ENCODE assay signal across 26 cellular contexts in the genomic region with DNA sequence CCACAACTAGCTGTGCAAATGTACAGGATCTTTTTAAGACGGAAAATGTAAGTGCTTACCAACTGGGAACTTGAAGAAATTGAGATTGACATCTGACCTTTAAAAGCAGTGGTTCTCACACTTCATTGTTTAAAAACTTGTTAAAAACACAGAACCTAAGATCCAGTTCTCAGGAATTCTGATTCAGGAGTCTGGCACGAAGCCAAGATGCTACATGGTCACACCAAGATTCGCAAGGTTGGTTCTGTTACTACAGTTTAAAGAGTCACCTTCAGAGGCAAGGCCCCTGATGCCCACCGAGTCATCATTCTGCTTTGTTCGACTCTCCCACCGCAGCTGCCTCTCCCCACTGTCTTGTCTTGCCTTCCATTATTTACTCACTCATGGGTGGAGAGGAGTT.
DNase-seq lines count a peak whose midpoint lies in the region; ATAC-seq, FAIRE-seq and TF ChIP-seq lines count a peak whose summit lies in the region.
"Had no signal": no experiment of that assay in that cellular context is flagged by ENCODE, and none has a peak within 500 bp of the region (broad histone marks: within the 10 kb centered on the region; RNA-seq: fewer than 3 reads in every experiment).

No MANE protein-coding gene starts in this region.

- BruUV-seq in K562 (replicated peaks; lab: Mats Ljungman, UMichigan): no TSS peak

- H3K4me2 ChIP-seq in K562 (ENCODE audit: insufficient read depth, low read length): no peak overlapping the region
- H3K4me2 ChIP-seq: BLaER1, GM23338, PC-9 had no signal

- H3K27ac ChIP-seq in K562 (ENCODE audit: extremely low read depth, low read depth, low read length) (no peak overlapping the region), heart left ventricle (no peak overlapping the region), suprapubic skin (no peak overlapping the region)
- H3K27ac ChIP-seq: BLaER1, HL-60, PC-9, RWPE1 had no signal

- intact Hi-C loops in K562 (cut with micrococcal nuclease): no loop called here
- intact Hi-C loops in heart left ventricle (cut with DNase I): no loop called here

- TF ChIP-seq CTCF in K562 (IDR thresholded peaks at IDR 0.05 in 2 of 3, conservative IDR thresholded peaks at IDR 0.05 in 1 of 3; ENCODE audit: insufficient read depth in 2 of 3, low read depth in 1 of 3, low read length in 3 of 3) (no peak), nephron progenitor cell (IDR thresholded peaks at IDR 0.05) (no peak), heart left ventricle (IDR thresholded peaks at IDR 0.05) (no peak), suprapubic skin (IDR thresholded peaks at IDR 0.05) (no peak)

- H3K4me1 Mint-ChIP-seq in activated naive CD4-positive, alpha-beta T cell treated with anti-CD3 and anti-CD28 coated beads, Interleukin-2, amount 50 U/mL, for 24 hours: no peaks in the 10 kb centered on the region
- peaks cover 78% of the 10 kb centered on the region for H3K4me1 Mint-ChIP-seq in nephron progenitor cell

- H2AFZ ChIP-seq in K562 (ENCODE audit: low read depth, low read length): no peak overlapping the region
- H2AFZ ChIP-seq: GM23338, PC-9 had no signal

- peak overlapping the region; percentile 48 for H3K27ac Mint-ChIP-seq in activated naive CD4-positive, alpha-beta T cell treated with anti-CD3 and anti-CD28 coated beads, Interleukin-2, amount 50 U/mL, for 24 hours
- H3K27ac Mint-ChIP-seq in nephron progenitor cell: peak overlapping the region; percentile 70
- H3K27ac Mint-ChIP-seq: CD4-positive, alpha-beta T cell; GM23338 had no signal

- H3K4me3 Mint-ChIP-seq in activated naive CD4-positive, alpha-beta T cell treated with anti-CD3 and anti-CD28 coated beads, Interleukin-2, amount 50 U/mL, for 24 hours: no peak overlapping the region
- no peak overlapping the region for H3K4me3 Mint-ChIP-seq in nephron progenitor cell
- H3K4me3 Mint-ChIP-seq: CD4-positive, alpha-beta T cell; GM23338 had no signal

- H3K36me3 Mint-ChIP-seq in activated naive CD4-positive, alpha-beta T cell treated with anti-CD3 and anti-CD28 coated beads, Interleukin-2, amount 50 U/mL, for 24 hours: no peaks in the 10 kb centered on the region
- H3K36me3 Mint-ChIP-seq in nephron progenitor cell (ENCODE audit: low read depth): peaks cover 60% of the 10 kb centered on the region

- H3K36me3 ChIP-seq in K562 (ENCODE audit: control insufficient read depth, insufficient read depth, low read length): no peaks in the 10 kb centered on the region
- no peaks in the 10 kb centered on the region for H3K36me3 ChIP-seq in heart left ventricle
- H3K36me3 ChIP-seq in suprapubic skin: peaks cover 4% of the 10 kb centered on the region
- H3K36me3 ChIP-seq: HAP-1 had no signal

- no peak for TF ChIP-seq RAD21 in K562 (CRISPR knock-in tag; conservative IDR thresholded peaks at IDR 0.05 in 1 of 2, IDR thresholded peaks at IDR 0.05 in 1 of 2)

- TF ChIP-seq POLR2A in K562 (conservative IDR thresholded peaks at IDR 0.05) (no peak), heart left ventricle (IDR thresholded peaks at IDR 0.05) (no peak), suprapubic skin (IDR thresholded peaks at IDR 0.05) (no peak)

- CTCF ChIA-PET in K562 (lab: Yijun Ruan, JAX; ENCODE audit: low intra/inter-chr PET ratio): no interaction called here

- H3K9me3 Mint-ChIP-seq in activated naive CD4-positive, alpha-beta T cell treated with anti-CD3 and anti-CD28 coated beads, Interleukin-2, amount 50 U/mL, for 24 hours: no peaks in the 10 kb centered on the region
- H3K9me3 Mint-ChIP-seq in nephron progenitor cell: no peaks in the 10 kb centered on the region
- H3K9me3 Mint-ChIP-seq: CD4-positive, alpha-beta T cell; GM23338 had no signal

- POLR2A ChIA-PET in K562 (lab: Yijun Ruan, JAX): no interaction called here

- H3K9me3 ChIP-seq in K562 (replicated peaks; ENCODE audit: control insufficient read depth, insufficient read depth, low read depth, low read length) (no peaks in the 10 kb centered on the region), heart left ventricle (no peaks in the 10 kb centered on the region), suprapubic skin (no peaks in the 10 kb centered on the region)
- H3K9me3 ChIP-seq: HAP-1 had no signal

- no peaks in the 10 kb centered on the region for H3K9me1 ChIP-seq in K562 (ENCODE audit: control insufficient read depth, insufficient read depth, low read length)

- H4K20me1 ChIP-seq in K562 (replicated peaks; ENCODE audit: control insufficient read depth, insufficient read depth, low read length): no peaks in the 10 kb centered on the region
- H4K20me1 ChIP-seq: BLaER1 had no signal

- H3K79me2 ChIP-seq in K562 (ENCODE audit: control insufficient read depth, insufficient read depth, low read length): no peaks in the 10 kb centered on the region

- TF ChIP-seq EP300 in K562 (IDR thresholded peaks at IDR 0.05; ENCODE audit: low read length) (no peak), suprapubic skin (IDR thresholded peaks at IDR 0.05) (no peak)

- H3K9ac ChIP-seq in K562 (ENCODE audit: insufficient read depth in 1 of 2, low read depth in 2 of 2, low read length in 2 of 2): no peak overlapping the region
- H3K9ac ChIP-seq: BLaER1 had no signal

- ATAC-seq in K562: no peak
- no peak for ATAC-seq in heart left ventricle
- ATAC-seq: GM23338, HepG2 had no signal

- no peak for FAIRE-seq in K562 (lab: Jason Lieb, UNC)
- FAIRE-seq: GM18507, HepG2 had no signal

- in situ Hi-C loops in K562 (cut with MboI): no loop called here

- H3K27me3 Mint-ChIP-seq in activated naive CD4-positive, alpha-beta T cell treated with anti-CD3 and anti-CD28 coated beads, Interleukin-2, amount 50 U/mL, for 24 hours: peaks cover 2% of the 10 kb centered on the region
- H3K27me3 Mint-ChIP-seq in nephron progenitor cell (ENCODE audit: low read depth, poor library complexity): no peaks in the 10 kb centered on the region
- H3K27me3 Mint-ChIP-seq: CD4-positive, alpha-beta T cell had no signal

- DNase-seq in activated naive CD4-positive, alpha-beta T cell treated with anti-CD3 and anti-CD28 coated beads, Interleukin-2, amount 50 U/mL, for 16 hours: no peak
- DNase-seq in K562 (ENCODE audit: extremely low read depth in 1 of 4, low spot score in 3 of 4) (no peak), nephron progenitor cell (no peak), NCI-H2227 treated with DMSO at 0.1 percent for 48 hours (lab: John Stamatoyannopoulos, UW) (no peak), heart left ventricle (no peak), suprapubic skin (ENCODE audit: low spot score in 2 of 2) (no peak)
- DNase-seq: CD4-positive, alpha-beta T cell; COR-L47; DMS 273 treated with DMSO at 0.1 percent for 48 hours; KG1; NCI-H1092; NCI-H1436; NCI-H187 treated with DMSO at 0.1 percent for 48 hours; NCI-H2171; NCI-H524 treated with DMSO at 0.1 percent for 48 hours; PC-9; SHP77 treated with DMSO at 0.1 percent for 48 hours; T-helper 1 cell had no signal

- H3K27me3 ChIP-seq in K562 (ENCODE audit: control insufficient read depth in 2 of 2, insufficient read depth in 2 of 2, low read length in 2 of 2): peaks cover 0 to 9% of the 10 kb centered on the region in 2 experiments; a peak in 2 of 5 replicates
- no peaks in the 10 kb centered on the region for H3K27me3 ChIP-seq in heart left ventricle
- H3K27me3 ChIP-seq in suprapubic skin: no peaks in the 10 kb centered on the region
- H3K27me3 ChIP-seq: BLaER1 had no signal

- 0% methylated on average over 6 of the region's 6 CpGs for WGBS in K562 (ENCODE audit: insufficient coverage, low coverage, missing lambda C conversion rate)
- WGBS in heart left ventricle, 4 donors: 92 to 96% (median 95%) methylated on average over 6 of the region's 6 CpGs
- 83% methylated on average over 6 of the region's 6 CpGs for WGBS in suprapubic skin

- no peaks in the 10 kb centered on the region for H3K4me1 ChIP-seq in K562 (replicated peaks in 1 of 2; ENCODE audit: control insufficient read depth in 2 of 2, insufficient read depth in 2 of 2, low read length in 2 of 2)
- no peaks in the 10 kb centered on the region for H3K4me1 ChIP-seq in heart left ventricle
- H3K4me1 ChIP-seq in suprapubic skin: no peaks in the 10 kb centered on the region

- H3K4me3 ChIP-seq in K562: no peak overlapping the region
- no peak overlapping the region for H3K4me3 ChIP-seq in heart left ventricle
- H3K4me3 ChIP-seq in suprapubic skin: no peak overlapping the region
- H3K4me3 ChIP-seq: BLaER1, GM23338, HAP-1, PC-9 had no signal

TF ChIP-seq in K562, 482 proteins besides CTCF, POLR2A, EP300 and RAD21:
- TF ChIP-seq NFIX (CRISPR knock-in tag; IDR thresholded peaks at IDR 0.05; ENCODE audit: low read depth): peak; percentile 46; the same call in 1 of the 2 replicates
- peak; percentile 85 for TF ChIP-seq NFIC (IDR thresholded peaks at IDR 0.05)
- TF ChIP-seq, protein P1, sequence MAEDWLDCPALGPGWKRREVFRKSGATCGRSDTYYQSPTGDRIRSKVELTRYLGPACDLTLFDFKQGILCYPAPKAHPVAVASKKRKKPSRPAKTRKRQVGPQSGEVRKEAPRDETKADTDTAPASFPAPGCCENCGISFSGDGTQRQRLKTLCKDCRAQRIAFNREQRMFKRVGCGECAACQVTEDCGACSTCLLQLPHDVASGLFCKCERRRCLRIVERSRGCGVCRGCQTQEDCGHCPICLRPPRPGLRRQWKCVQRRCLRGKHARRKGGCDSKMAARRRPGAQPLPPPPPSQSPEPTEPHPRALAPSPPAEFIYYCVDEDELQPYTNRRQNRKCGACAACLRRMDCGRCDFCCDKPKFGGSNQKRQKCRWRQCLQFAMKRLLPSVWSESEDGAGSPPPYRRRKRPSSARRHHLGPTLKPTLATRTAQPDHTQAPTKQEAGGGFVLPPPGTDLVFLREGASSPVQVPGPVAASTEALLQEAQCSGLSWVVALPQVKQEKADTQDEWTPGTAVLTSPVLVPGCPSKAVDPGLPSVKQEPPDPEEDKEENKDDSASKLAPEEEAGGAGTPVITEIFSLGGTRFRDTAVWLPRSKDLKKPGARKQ (CRISPR knock-in tag; IDR thresholded peaks at IDR 0.05): no peak
